8 cellular contexts compared by ENCODE assay signal in the genomic region with DNA sequence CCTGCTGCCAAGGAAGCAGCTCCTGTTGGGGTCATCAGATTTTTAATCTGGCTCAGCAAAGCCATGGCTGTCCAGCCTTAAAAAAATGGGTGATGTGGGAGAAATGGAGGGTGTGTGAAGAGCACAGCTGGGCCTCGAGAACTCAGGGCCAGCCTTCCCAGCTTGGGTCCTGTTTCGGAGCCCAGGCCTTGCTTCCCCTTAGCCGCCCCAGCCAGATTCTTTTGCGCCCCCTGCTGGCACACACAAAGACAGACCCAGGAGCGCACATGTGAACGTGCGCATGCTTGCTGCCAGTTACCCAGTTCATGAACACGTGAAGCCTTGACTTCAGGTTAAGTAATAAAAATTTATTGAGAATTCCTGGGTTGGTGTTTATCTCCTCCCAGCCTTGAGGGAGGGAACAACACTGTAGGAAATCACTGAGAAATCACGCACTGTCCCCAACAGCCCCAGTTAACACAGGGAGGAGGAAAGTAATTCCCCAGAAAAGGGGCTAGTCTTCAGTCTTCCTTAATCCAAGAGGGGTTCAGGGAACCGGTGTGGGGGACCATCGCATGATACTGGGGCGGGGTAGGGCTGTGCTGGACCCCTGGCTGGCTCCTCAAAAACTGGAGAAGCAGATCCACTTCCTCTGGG. TPM values are rescaled to one million over a fixed set of nuclear protein-coding genes. Genes with fewer than 3 reads are reported as not detected.
A peak's percentile ranks its signal among the peaks of the same experiment; 100 is the strongest.
DNase-seq lines count a peak whose midpoint lies in the region; FAIRE-seq and TF ChIP-seq lines count a peak whose summit lies in the region.

No MANE protein-coding gene starts in this region.

- H3K9me3 ChIP-seq in MM.1S (replicated peaks; ENCODE audit: insufficient read depth, low read length) (no peaks in the 10 kb centered on the region), SJCRH30 (replicated peaks) (no peaks in the 10 kb centered on the region), parathyroid adenoma (ENCODE audit: control insufficient read depth, low read length) (no peaks in the 10 kb centered on the region), tibial nerve (no peaks in the 10 kb centered on the region)

- peak overlapping the region; percentile 93 for H3K27ac Mint-ChIP-seq in activated naive CD4-positive, alpha-beta T cell treated with anti-CD3 and anti-CD28 coated beads for 36 hours

- H3K9ac ChIP-seq in MM.1S (ENCODE audit: low read length) (peak overlapping the region; percentile 17; the same call in 1 of the 2 replicates), parathyroid adenoma (peak overlapping the region; percentile 5)

- no peaks in the 10 kb centered on the region for H3K27me3 Mint-ChIP-seq in activated naive CD4-positive, alpha-beta T cell treated with anti-CD3 and anti-CD28 coated beads for 36 hours (ENCODE audit: low read depth)

- no peaks in the 10 kb centered on the region for H3K27me3 ChIP-seq in MM.1S (replicated peaks; ENCODE audit: insufficient read depth, low read length)
- H3K27me3 ChIP-seq in SJCRH30: no peaks in the 10 kb centered on the region
- H3K27me3 ChIP-seq in parathyroid adenoma (ENCODE audit: control insufficient read depth, insufficient read depth, low read length): no peaks in the 10 kb centered on the region
- no peaks in the 10 kb centered on the region for H3K27me3 ChIP-seq in tibial nerve

- H3K4me3 ChIP-seq in MM.1S (ENCODE audit: low read length) (no peak overlapping the region), SJCRH30 (no peak overlapping the region), parathyroid adenoma (ENCODE audit: low read depth, low read length) (peak overlapping the region; percentile 99), tibial nerve (no peak overlapping the region)

- H3K4me1 ChIP-seq in MM.1S (ENCODE audit: low read length) (peaks cover 49% of the 10 kb centered on the region), SJCRH30 (peaks cover 15% of the 10 kb centered on the region; the same call in 1 of the 2 replicates), parathyroid adenoma (peaks cover 25% of the 10 kb centered on the region), tibial nerve (peaks cover 0 to 73% (median 44%) of the 10 kb centered on the region in 4 donors)

- WGBS in tibial nerve, 2 donors: 17 to 27% methylated on average over 12 of the region's 12 CpGs

- H2AFZ ChIP-seq in MM.1S (ENCODE audit: low read length) (no peak overlapping the region), parathyroid adenoma (no peak overlapping the region)

- CTCF ChIA-PET in activated naive CD4-positive, alpha-beta T cell treated with anti-CD3 and anti-CD28 coated beads for 36 hours (lab: Charles Lee): interaction anchor here (1.0 to 12.0 kb wide), 12 partner anchors 9 to 148 kb away, joined by 3 to 397 read pairs (median 4); partner anchors contain the start of genes C12orf57, PTPN6 and RNU7-1

- H3K9me3 Mint-ChIP-seq in activated naive CD4-positive, alpha-beta T cell treated with anti-CD3 and anti-CD28 coated beads for 36 hours: no peaks in the 10 kb centered on the region

- no peaks in the 10 kb centered on the region for H4K20me1 ChIP-seq in MM.1S (ENCODE audit: insufficient read depth, low read length)

- H3K36me3 ChIP-seq in MM.1S (replicated peaks; ENCODE audit: insufficient read depth, low read length) (peaks cover 18% of the 10 kb centered on the region), SJCRH30 (peaks cover 46% of the 10 kb centered on the region), parathyroid adenoma (ENCODE audit: control insufficient read depth, insufficient read depth, low read length) (no peaks in the 10 kb centered on the region), tibial nerve (peaks cover 0 to 43% (median 28%) of the 10 kb centered on the region in 3 donors)

- DNase-seq in Ammon's horn (ENCODE audit: low spot score) (peak; percentile 94), GM19239 (ENCODE audit: insufficient read length, low spot score) (peak; percentile 68), MM.1S (peak; percentile 86), SJCRH30 (peak; percentile 76 to 83), germinal center (ENCODE audit: low spot score) (peak; percentile 87), tibial nerve (ENCODE audit: low spot score in 2 of 2) (peak in 1 of 2 donors; percentile 74)
- DNase-seq in activated naive CD4-positive, alpha-beta T cell treated with anti-CD3 and anti-CD28 coated beads for 36 hours: peak; percentile 95

- H3K4me2 ChIP-seq in MM.1S (ENCODE audit: low read depth, low read length) (0 out of 2 replicates have a peak overlapping the region, but pooled peaks have one; percentile 2), parathyroid adenoma (ENCODE audit: low read length) (peak overlapping the region; percentile 97)

- FAIRE-seq in GM19239 (lab: Jason Lieb, UNC): peak; percentile 92

- H3F3A ChIP-seq in MM.1S (ENCODE audit: insufficient read depth, low read length): peaks cover 72% of the 10 kb centered on the region

- TF ChIP-seq POLR2A in tibial nerve (IDR thresholded peaks at IDR 0.05): no peak

- H3K79me2 ChIP-seq in MM.1S (ENCODE audit: low read length) (peaks cover 49% of the 10 kb centered on the region), parathyroid adenoma (peaks cover 60% of the 10 kb centered on the region)

- TF ChIP-seq CTCF in MM.1S (IDR thresholded peaks at IDR 0.05; ENCODE audit: low read length) (peak; percentile 94), parathyroid adenoma (IDR thresholded peaks at IDR 0.05) (peak; percentile 95), tibial nerve (IDR thresholded peaks at IDR 0.05) (peak; percentile 86 to 95 (median 93))

- H3K36me3 Mint-ChIP-seq in activated naive CD4-positive, alpha-beta T cell treated with anti-CD3 and anti-CD28 coated beads for 36 hours (ENCODE audit: low read depth): peaks cover 52% of the 10 kb centered on the region

- H3K4me3 Mint-ChIP-seq in activated naive CD4-positive, alpha-beta T cell treated with anti-CD3 and anti-CD28 coated beads for 36 hours: no peak overlapping the region

- peaks cover 81% of the 10 kb centered on the region for H3K4me1 Mint-ChIP-seq in activated naive CD4-positive, alpha-beta T cell treated with anti-CD3 and anti-CD28 coated beads for 36 hours (ENCODE audit: low read depth)

- intact Hi-C loops in activated naive CD4-positive, alpha-beta T cell treated with anti-CD3 and anti-CD28 coated beads for 36 hours (cut with micrococcal nuclease): loop anchor here (1.0 kb wide), 2 partner anchors 21 to 41 kb away; partner anchors contain the start of gene C12orf57

- H3K9me2 ChIP-seq in MM.1S (replicated peaks; ENCODE audit: insufficient read depth, low read length): no peaks in the 10 kb centered on the region

- peak; percentile 19 to 57 for TF ChIP-seq EP300 in tibial nerve (IDR thresholded peaks at IDR 0.05)

- H3K27ac ChIP-seq in MM.1S (ENCODE audit: low read length) (peak overlapping the region; percentile 48; the same call in 1 of the 2 replicates), SJCRH30 (no peak overlapping the region), parathyroid adenoma (peak overlapping the region; percentile 98), tibial nerve (peak overlapping the region in 3 of 4 donors; percentile 77 to 87 (median 86))

RNA-seq across cellular contexts. Expression of gene PHB2, which starts 5.3 kb away (rescaled TPM):
- total RNA-seq in SJCRH30 (2014; rRNA removed; shearing (Covaris generic)): 310 and 322 TPM in 2 replicates
- total RNA-seq in activated naive CD4-positive, alpha-beta T cell treated with anti-CD3 and anti-CD28 coated beads for 36 hours: 100 to 1,000 TPM; 389 to 392 TPM
- total RNA-seq in tibial nerve: 100 to 1,000 TPM; 138 to 178 (median 149) TPM

RNA-seq across cellular contexts. Expression of gene EMG1, which starts 5.6 kb away (rescaled TPM):
- total RNA-seq in SJCRH30 (2014; rRNA removed; shearing (Covaris generic)): 54.9 and 57.7 TPM in 2 replicates
- 10 to 100 TPM; 89.1 to 91.9 TPM for total RNA-seq in activated naive CD4-positive, alpha-beta T cell treated with anti-CD3 and anti-CD28 coated beads for 36 hours
- 10 to 100 TPM; 27.7 to 37.7 (median 35.9) TPM for total RNA-seq in tibial nerve

RNA-seq across cellular contexts. Expression of gene PTPN6, which starts 14.0 kb away (rescaled TPM):
- 0.18 and 0.38 TPM in 2 replicates for total RNA-seq in SJCRH30 (2014; rRNA removed; shearing (Covaris generic))
- 100 to 1,000 TPM; 334 to 348 TPM for total RNA-seq in activated naive CD4-positive, alpha-beta T cell treated with anti-CD3 and anti-CD28 coated beads for 36 hours
- 10 to 100 TPM; 11.9 to 31.5 (median 20.8) TPM for total RNA-seq in tibial nerve

RNA-seq across cellular contexts. Expression of gene C12orf57, which starts 21.3 kb away (rescaled TPM):
- 193 and 245 TPM in 2 replicates for total RNA-seq in SJCRH30 (2014; rRNA removed; shearing (Covaris generic))
- total RNA-seq in activated naive CD4-positive, alpha-beta T cell treated with anti-CD3 and anti-CD28 coated beads for 36 hours: 100 to 1,000 TPM; 242 to 245 TPM
- total RNA-seq in tibial nerve: 100 to 1,000 TPM; 569 to 764 (median 665) TPM

RNA-seq across cellular contexts. Expression of gene RNU7-1, which starts 21.5 kb away (rescaled TPM):
- not detected in 2 replicates for total RNA-seq in SJCRH30 (2014; rRNA removed; shearing (Covaris generic))
- not detected for total RNA-seq in activated naive CD4-positive, alpha-beta T cell treated with anti-CD3 and anti-CD28 coated beads for 36 hours
- total RNA-seq in tibial nerve: not detected

Comparison
In these comparisons a context has a peak if more than half of its experiments do, and no peak if none do; other contexts are left out.
1. RNA of gene PTPN6, which starts 14.0 kb away (total RNA-seq): 334 to 348 TPM in activated naive CD4-positive, alpha-beta T cell treated with anti-CD3 and anti-CD28 coated beads for 36 hours; 11.9 to 31.5 TPM in tibial nerve and 0.18 to 0.38 TPM in SJCRH30; every median in the first group is over 10 times any median in the second.
2. Peak in every context shown above with its lines, with median percentiles within 50 percentile points of each other: CTCF ChIP-seq.